Comparison of ENCODE assay signal across 13 cellular contexts in the genomic region with DNA sequence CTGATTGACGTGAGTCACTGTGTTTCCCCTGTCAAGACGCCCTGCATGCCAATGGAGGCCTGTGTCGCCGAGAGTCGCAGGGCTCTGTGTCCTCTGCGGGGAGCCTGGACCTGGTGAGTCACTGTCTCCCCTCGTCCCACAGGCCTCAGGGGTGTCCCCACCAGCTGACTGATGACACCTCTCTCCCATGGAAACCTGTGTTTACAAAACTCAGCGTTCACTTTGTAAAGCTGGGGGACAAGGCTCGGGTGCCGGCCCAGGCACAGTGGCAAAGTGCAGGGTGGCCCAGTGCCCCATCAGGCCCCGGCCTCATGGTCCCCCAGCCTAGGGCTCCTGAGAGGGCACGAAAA. TPM values are rescaled to one million over a fixed set of nuclear protein-coding genes. Genes with fewer than 3 reads are reported as not detected.
"Had no signal": no experiment of that assay in that cellular context is flagged by ENCODE, and none has a peak within 500 bp of the region (broad histone marks: within the 10 kb centered on the region; RNA-seq: fewer than 3 reads in every experiment).

No MANE protein-coding gene starts in this region.

- H3K4me3 ChIP-seq: SJSA1 had no signal

- H3K9me3 ChIP-seq: SJSA1 had no signal

- H3K27ac ChIP-seq: SJSA1 had no signal

- ATAC-seq: esophagus mucosa, sciatic nerve had no signal

- DNase-seq: activated B cell treated with CpG ODN at 0.5 μM for 24 hours; activated CD4-positive, alpha-beta T cell treated with anti-CD3 and anti-CD28 coated beads for 48 hours; activated CD8-positive, alpha-beta memory T cell treated with anti-CD3 and anti-CD28 coated beads for 24 hours; activated naive CD4-positive, alpha-beta T cell treated with Interleukin-2 at 50 U/mL for 16 hours; hippocampal formation; midbrain; T-helper 2 cell had no signal

- H3K4me1 ChIP-seq: SJSA1 had no signal

- H3K27me3 ChIP-seq: SJSA1 had no signal

RNA-seq across cellular contexts. Expression of a gene that starts 21.2 kb away (rescaled TPM):
- total RNA-seq: activated B cell treated with CpG ODN at 0.5 μM for 24 hours; activated T-helper 1 cell treated with anti-CD3 and anti-CD28 coated beads, Interleukin-12 subunit alpha, Interleukin-12 subunit beta, Interleukin-2, Interleukin-4 antibody, amounts not matched to agents 30 ng/mL and 10 ng/mL and 1 ng/mL, durations not matched to agents 14 hours and 24 hours and 36 hours; esophagus mucosa; sciatic nerve had no signal
- polyA plus RNA-seq: keratinocyte had no signal

RNA-seq across cellular contexts. Expression of a gene that starts 42.5 kb away (rescaled TPM):
- total RNA-seq: activated T-helper 1 cell treated with anti-CD3 and anti-CD28 coated beads, Interleukin-12 subunit alpha, Interleukin-12 subunit beta, Interleukin-2, Interleukin-4 antibody, amounts not matched to agents 30 ng/mL and 10 ng/mL and 1 ng/mL, durations not matched to agents 14 hours and 24 hours and 36 hours; astrocyte; sciatic nerve had no signal
